In the genomic region with DNA sequence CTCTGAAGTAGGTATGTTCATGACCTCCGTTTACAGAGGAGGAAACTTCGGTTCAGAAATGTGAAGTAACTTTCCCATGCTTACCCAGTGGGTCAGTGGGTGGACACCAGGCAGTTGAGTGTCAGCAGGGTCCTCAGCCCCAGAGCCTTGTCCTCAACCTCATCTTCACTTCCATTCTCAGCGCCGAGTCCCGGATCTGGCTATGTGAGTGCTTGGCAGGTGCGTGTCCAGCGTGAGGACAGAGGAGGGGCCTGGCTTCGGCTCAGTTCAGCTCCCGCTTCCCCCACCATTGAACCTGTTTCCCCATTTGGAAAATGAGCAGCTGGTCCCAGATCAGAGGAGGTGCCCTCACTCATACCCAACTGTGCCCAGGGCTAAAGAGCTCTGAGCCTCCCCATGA, we compare ENCODE assay signal across 31 cellular contexts.
"Had no signal": no experiment of that assay in that cellular context is flagged by ENCODE, and none has a peak within 500 bp of the region (broad histone marks: within the 10 kb centered on the region; RNA-seq: fewer than 3 reads in every experiment).

No MANE protein-coding gene starts in this region.

- H3K36me3 Mint-ChIP-seq: activated CD4-positive, alpha-beta memory T cell treated with anti-CD3 and anti-CD28 coated beads for 36 hours; activated CD8-positive, alpha-beta memory T cell treated with anti-CD3 and anti-CD28 coated beads, Interleukin-2, amount 10 ng/mL, durations not matched to agents 7 days and 5 days; activated naive CD8-positive, alpha-beta T cell treated with anti-CD3 and anti-CD28 coated beads for 36 hours had no signal

- H3K9me3 ChIP-seq: adrenal gland, body of pancreas, esophagus squamous epithelium had no signal

- FAIRE-seq: colon, endometrium, endothelial cell of umbilical vein, frontal cortex had no signal

- H3K27ac Mint-ChIP-seq: activated CD4-positive, alpha-beta memory T cell treated with anti-CD3 and anti-CD28 coated beads for 36 hours; activated CD8-positive, alpha-beta memory T cell treated with anti-CD3 and anti-CD28 coated beads, Interleukin-2, amount 10 ng/mL, durations not matched to agents 7 days and 5 days; activated naive CD4-positive, alpha-beta T cell treated with anti-CD3 and anti-CD28 coated beads for 36 hours; activated naive CD4-positive, alpha-beta T cell treated with anti-CD3 and anti-CD28 coated beads, Interleukin-2, amount 50 U/mL, for 24 hours had no signal

- H3K27ac ChIP-seq: adrenal gland, body of pancreas, epithelial cell of prostate, esophagus squamous epithelium had no signal

- H3K27me3 Mint-ChIP-seq: activated naive CD4-positive, alpha-beta T cell treated with anti-CD3 and anti-CD28 coated beads, Interleukin-2, amount 50 U/mL, for 24 hours had no signal

- H3K4me1 ChIP-seq: body of pancreas had no signal

- H3K4me3 ChIP-seq: adrenal gland, body of pancreas, esophagus squamous epithelium had no signal

- H3K36me3 ChIP-seq: adrenal gland, esophagus squamous epithelium had no signal

- ATAC-seq: activated CD8-positive, alpha-beta memory T cell treated with anti-CD3 and anti-CD28 coated beads, Interleukin-2, amount 10 ng/mL, durations not matched to agents 7 days and 5 days; body of pancreas had no signal

- H3K4me3 Mint-ChIP-seq: activated CD4-positive, alpha-beta memory T cell treated with anti-CD3 and anti-CD28 coated beads for 36 hours; activated CD4-positive, alpha-beta T cell treated with anti-CD3 and anti-CD28 coated beads for 36 hours; activated CD8-positive, alpha-beta memory T cell treated with anti-CD3 and anti-CD28 coated beads, Interleukin-2, amount 10 ng/mL, durations not matched to agents 7 days and 5 days; activated CD8-positive, alpha-beta T cell treated with anti-CD3 and anti-CD28 coated beads, Interleukin-2, amount 10 ng/mL, durations not matched to agents 7 days and 5 days; activated naive CD4-positive, alpha-beta T cell treated with anti-CD3 and anti-CD28 coated beads for 36 hours; activated naive CD4-positive, alpha-beta T cell treated with anti-CD3 and anti-CD28 coated beads, Interleukin-2, amount 50 U/mL, for 24 hours; activated T-helper 1 cell treated with anti-CD3 and anti-CD28 coated beads, Interleukin-12 subunit alpha, Interleukin-12 subunit beta, Interleukin-2, Interleukin-4 antibody, amounts not matched to agents 30 ng/mL and 10 ng/mL and 1 ng/mL, durations not matched to agents 14 hours and 24 hours and 36 hours had no signal

- DNase-seq: activated CD4-positive, alpha-beta memory T cell treated with anti-CD3 and anti-CD28 coated beads for 36 hours; activated CD4-positive, alpha-beta T cell treated with anti-CD3 and anti-CD28 coated beads for 36 hours; activated CD4-positive, alpha-beta T cell treated with anti-CD3 and anti-CD28 coated beads, Interleukin-2, amount 10 ng/mL, durations not matched to agents 24 days and 14 days; activated CD4-positive, CD25-positive, alpha-beta regulatory T cell; activated CD4-positive, CD25-positive, alpha-beta regulatory T cell treated with anti-CD3 and anti-CD28 coated beads, Interleukin-2, amount 50 U/mL, for 72 hours; activated CD8-positive, alpha-beta memory T cell treated with anti-CD3 and anti-CD28 coated beads, Interleukin-2, amount 10 ng/mL, durations not matched to agents 7 days and 5 days; activated CD8-positive, alpha-beta memory T cell treated with anti-CD3 and anti-CD28 coated beads, Interleukin-2, amount 50 U/mL, for 4 hours; activated CD8-positive, alpha-beta T cell treated with anti-CD3 and anti-CD28 coated beads, Interleukin-2, amount 10 ng/mL, durations not matched to agents 7 days and 5 days; activated effector memory CD4-positive, alpha-beta T cell treated with anti-CD3 and anti-CD28 coated beads, Interleukin-2, amount 50 U/mL, for 16 hours; activated naive CD4-positive, alpha-beta T cell treated with anti-CD3 and anti-CD28 coated beads for 36 hours; activated naive CD8-positive, alpha-beta T cell treated with anti-CD3 and anti-CD28 coated beads for 36 hours; activated naive CD8-positive, alpha-beta T cell treated with anti-CD3 and anti-CD28 coated beads, Interleukin-2, amount 50 U/mL, for 24 hours; activated T-cell treated with anti-CD3 and anti-CD28 coated beads, Interleukin-2, amount 50 U/mL, for 1 hour; activated T-cell treated with anti-CD3 and anti-CD28 coated beads, Interleukin-2, amount 50 U/mL, for 48 hours; adrenal gland; amygdala; aorta; body of pancreas; cortex of kidney; effector CD8-positive, alpha-beta T cell; esophagus squamous epithelium; glutamatergic neuron; T-helper 2 cell had no signal

- H3K27me3 ChIP-seq: adrenal gland, body of pancreas had no signal

- H3K9me3 Mint-ChIP-seq: activated CD4-positive, alpha-beta memory T cell treated with anti-CD3 and anti-CD28 coated beads for 36 hours; activated CD4-positive, alpha-beta T cell treated with anti-CD3 and anti-CD28 coated beads, Interleukin-2, amount 10 ng/mL, durations not matched to agents 24 days and 14 days; activated naive CD4-positive, alpha-beta T cell treated with anti-CD3 and anti-CD28 coated beads for 36 hours; activated naive CD4-positive, alpha-beta T cell treated with anti-CD3 and anti-CD28 coated beads, Interleukin-2, amount 50 U/mL, for 24 hours; activated naive CD8-positive, alpha-beta T cell treated with anti-CD3 and anti-CD28 coated beads for 36 hours; activated naive CD8-positive, alpha-beta T cell treated with anti-CD3 and anti-CD28 coated beads, Interleukin-2, amount 50 U/mL, for 24 hours; activated T-helper 1 cell treated with anti-CD3 and anti-CD28 coated beads, Interleukin-12 subunit alpha, Interleukin-12 subunit beta, Interleukin-2, Interleukin-4 antibody, amounts not matched to agents 30 ng/mL and 10 ng/mL and 1 ng/mL, durations not matched to agents 14 hours and 24 hours and 36 hours; activated T-helper 2 cell treated with anti-CD3 and anti-CD28 coated beads, Interferon-gamma antibody, Interleukin-2, Interleukin-4, amounts not matched to agents 10 μg/mL and 5 μg/mL and 100 μg/mL, durations not matched to agents 14 hours and 24 hours and 36 hours had no signal
